ENCODE assay signal across 8 cellular contexts in genomic region chr1:166875302-166875733, GRCh38. TPM values are rescaled to one million over a fixed set of nuclear protein-coding genes. Genes with fewer than 3 reads are reported as not detected.
A peak's percentile ranks its signal among the peaks of the same experiment; 100 is the strongest.
DNase-seq lines count a peak whose midpoint lies in the region; ATAC-seq and TF ChIP-seq lines count a peak whose summit lies in the region.

No MANE protein-coding gene starts in this region.

- TF ChIP-seq POLR2A in Peyer's patch (IDR thresholded peaks at IDR 0.05) = no peak

- H3K4me3 ChIP-seq in GM06990 (replicated peaks; ENCODE audit: low read depth, low read length) = peak overlapping the region; percentile 84
- H3K4me3 ChIP-seq in Peyer's patch = peak overlapping the region; percentile 73 to 98 (median 84)
- H3K4me3 ChIP-seq in parathyroid adenoma (ENCODE audit: low read depth, low read length) = peak overlapping the region; percentile 87

- ATAC-seq in HG03442 (IDR thresholded peaks at IDR 0.05; ENCODE audit: unreplicated experiment) (no peak), GM19035 (IDR thresholded peaks at IDR 0.05; ENCODE audit: unreplicated experiment) (no peak), GM21723 (IDR thresholded peaks at IDR 0.05; ENCODE audit: unreplicated experiment) (no peak)

- peak overlapping the region; percentile 68 for H3K4me2 ChIP-seq in parathyroid adenoma (ENCODE audit: low read length)

- no peak for TF ChIP-seq CTCF in GM06990 (IDR thresholded peaks at IDR 0.05; ENCODE audit: insufficient read depth, low read length, poor library complexity, severe bottlenecking)
- TF ChIP-seq CTCF in Peyer's patch (IDR thresholded peaks at IDR 0.05) = no peak
- TF ChIP-seq CTCF in parathyroid adenoma (IDR thresholded peaks at IDR 0.05) = no peak

- DNase-seq in GM06990 (ENCODE audit: extremely low read depth, insufficient read length) (no peak), Peyer's patch (no peak), epithelial cell of prostate (ENCODE audit: low read depth, low spot score) (no peak), SIG-M5 (lab: John Stamatoyannopoulos, UW) (no peak)

- H3K27me3 ChIP-seq in GM06990 (replicated peaks; ENCODE audit: control insufficient read depth, insufficient read depth, low read length) (no peaks in the 10 kb centered on the region), Peyer's patch (no peaks in the 10 kb centered on the region), parathyroid adenoma (ENCODE audit: control insufficient read depth, insufficient read depth, low read length) (no peaks in the 10 kb centered on the region)

- no peaks in the 10 kb centered on the region for H3K36me3 ChIP-seq in GM06990 (ENCODE audit: control insufficient read depth, insufficient read depth, low read length)
- no peaks in the 10 kb centered on the region for H3K36me3 ChIP-seq in Peyer's patch
- H3K36me3 ChIP-seq in parathyroid adenoma (ENCODE audit: control insufficient read depth, insufficient read depth, low read length) = no peaks in the 10 kb centered on the region

- H3K4me1 ChIP-seq in Peyer's patch (peaks cover 0 to 19% (median 0%) of the 10 kb centered on the region in 4 donors), parathyroid adenoma (no peaks in the 10 kb centered on the region)

- peak overlapping the region; percentile 89 for H2AFZ ChIP-seq in parathyroid adenoma

- H3K27ac ChIP-seq in Peyer's patch = peak overlapping the region; percentile 89 to 98 (median 90)
- H3K27ac ChIP-seq in epithelial cell of prostate = peak overlapping the region; percentile 84
- peak overlapping the region; percentile 89 for H3K27ac ChIP-seq in parathyroid adenoma

- H3K9me3 ChIP-seq in Peyer's patch (no peaks in the 10 kb centered on the region), parathyroid adenoma (ENCODE audit: control insufficient read depth, low read length) (no peaks in the 10 kb centered on the region)

- H3K79me2 ChIP-seq in parathyroid adenoma = peaks cover 5% of the 10 kb centered on the region

- no peak overlapping the region for H3K9ac ChIP-seq in parathyroid adenoma

RNA-seq across cellular contexts. Expression of gene TADA1, which starts 0.7 kb away (rescaled TPM):
- total RNA-seq in Peyer's patch = 10 to 100 TPM in 1 of 4 donors, 1 to 10 TPM in 3; 6.6 to 13.5 (median 8.4) TPM

RNA-seq across cellular contexts. Expression of gene POGK, which starts 36.0 kb away (rescaled TPM):
- total RNA-seq in Peyer's patch = 10 to 100 TPM; 14.7 to 40.4 (median 25.0) TPM
